8 cellular contexts compared by ENCODE assay signal in the genomic region with DNA sequence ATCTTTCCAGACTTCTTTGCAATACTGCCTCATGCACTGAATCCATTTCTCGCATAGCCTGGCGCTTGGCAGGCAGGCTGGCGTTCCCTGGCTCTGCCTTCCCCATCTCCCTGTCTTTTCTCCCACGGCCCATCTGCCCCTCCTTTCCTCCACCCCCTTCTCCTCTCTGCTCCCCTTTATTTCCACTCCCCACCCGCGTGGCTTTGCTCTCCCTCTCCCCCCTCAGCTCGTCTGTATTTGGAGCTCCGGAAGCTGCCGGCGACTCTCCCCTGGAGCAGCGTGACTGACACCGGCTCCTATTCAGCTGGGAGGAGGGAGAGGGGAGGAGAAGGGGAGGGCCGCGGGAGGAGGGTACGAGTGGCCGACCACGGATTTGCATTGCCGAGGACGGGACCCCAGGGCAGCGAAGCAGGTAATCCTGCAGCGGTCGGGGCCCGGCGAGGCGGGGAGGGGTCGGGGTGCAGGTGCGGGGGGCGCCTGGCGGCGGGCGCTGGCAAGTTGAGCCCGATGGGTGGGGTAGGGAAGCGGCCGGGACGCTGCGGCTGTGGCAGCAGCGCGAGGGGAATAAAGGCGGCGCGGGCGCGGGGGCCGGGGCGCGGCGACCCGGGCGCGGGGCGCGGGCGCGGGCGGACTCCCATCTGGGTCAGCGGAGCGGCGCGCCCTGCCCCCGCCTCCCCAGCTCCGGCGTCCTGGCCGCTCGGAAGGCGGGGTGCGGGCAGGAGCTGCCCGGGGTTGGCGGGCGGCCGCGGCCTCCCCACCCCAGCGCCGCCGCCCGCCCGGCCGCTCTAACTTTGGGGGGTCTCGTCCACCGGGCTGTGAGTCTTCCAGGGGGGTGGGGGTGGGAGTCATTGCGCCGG. TPM values are rescaled to one million over a fixed set of nuclear protein-coding genes. Genes with fewer than 3 reads are reported as not detected.
DNase-seq lines count a peak whose midpoint lies in the region; ATAC-seq and TF ChIP-seq lines count a peak whose summit lies in the region.

A gene with protein sequence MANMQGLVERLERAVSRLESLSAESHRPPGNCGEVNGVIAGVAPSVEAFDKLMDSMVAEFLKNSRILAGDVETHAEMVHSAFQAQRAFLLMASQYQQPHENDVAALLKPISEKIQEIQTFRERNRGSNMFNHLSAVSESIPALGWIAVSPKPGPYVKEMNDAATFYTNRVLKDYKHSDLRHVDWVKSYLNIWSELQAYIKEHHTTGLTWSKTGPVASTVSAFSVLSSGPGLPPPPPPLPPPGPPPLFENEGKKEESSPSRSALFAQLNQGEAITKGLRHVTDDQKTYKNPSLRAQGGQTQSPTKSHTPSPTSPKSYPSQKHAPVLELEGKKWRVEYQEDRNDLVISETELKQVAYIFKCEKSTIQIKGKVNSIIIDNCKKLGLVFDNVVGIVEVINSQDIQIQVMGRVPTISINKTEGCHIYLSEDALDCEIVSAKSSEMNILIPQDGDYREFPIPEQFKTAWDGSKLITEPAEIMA (plus strand): TSS at position 261 of the 857 bp plus-strand sequence. CDS start 27,961 bp downstream, outside the sequence.

- ATAC-seq in HG02884 (IDR thresholded peaks at IDR 0.05; ENCODE audit: unreplicated experiment), result no peak

- H3K36me3 ChIP-seq in KMS-11 (ENCODE audit: insufficient read depth), result no peaks in the 10 kb centered on the region
- H3K36me3 ChIP-seq in mucosa of rectum (ENCODE audit: control insufficient read depth in 2 of 2, insufficient read depth in 2 of 2, low read length in 2 of 2), result no peaks in the 10 kb centered on the region
- H3K36me3 ChIP-seq in urinary bladder (ENCODE audit: insufficient read depth), result no peaks in the 10 kb centered on the region

- TF ChIP-seq CTCF in KMS-11 (conservative IDR thresholded peaks at IDR 0.05; ENCODE audit: low read depth, low read length) (no peak), WI38 (IDR thresholded peaks at IDR 0.05; ENCODE audit: low read depth, low read length) (no peak)

- H3K27ac ChIP-seq in KMS-11, result no peak within 1 kb of the TSS
- peak within 1 kb of the TSS in 1 of 2 donors; percentile 50 for H3K27ac ChIP-seq in mucosa of rectum (ENCODE audit: low read depth in 2 of 2, low read length in 2 of 2)
- peak within 1 kb of the TSS; percentile 56 for H3K27ac ChIP-seq in urinary bladder (ENCODE audit: low read depth)

- H3K4me1 ChIP-seq in KMS-11 (ENCODE audit: low read depth, poor library complexity, severe bottlenecking), result peaks cover 10% of the 10 kb centered on the region
- peaks cover 0 to 8% of the 10 kb centered on the region in 2 donors for H3K4me1 ChIP-seq in mucosa of rectum (ENCODE audit: control insufficient read depth in 2 of 2, insufficient read depth in 2 of 2, low read length in 2 of 2)
- H3K4me1 ChIP-seq in urinary bladder (ENCODE audit: insufficient read depth), result no peaks in the 10 kb centered on the region

- H3K9ac ChIP-seq in KMS-11, result peak within 1 kb of the TSS; percentile 62
- peak within 1 kb of the TSS in 1 of 2 donors; percentile 56 for H3K9ac ChIP-seq in mucosa of rectum (ENCODE audit: low read depth in 1 of 2, low read length in 2 of 2)

- no peaks in the 10 kb centered on the region for H3K79me2 ChIP-seq in KMS-11 (ENCODE audit: insufficient read depth, low read depth)

- H4K20me1 ChIP-seq in KMS-11 (ENCODE audit: insufficient read depth), result no peaks in the 10 kb centered on the region

- peak within 1 kb of the TSS; percentile 72 for H3K4me2 ChIP-seq in KMS-11

- peak within 1 kb of the TSS; percentile 93 for H2AFZ ChIP-seq in KMS-11 (ENCODE audit: low read depth)

- H3K9me3 ChIP-seq in mucosa of rectum (ENCODE audit: control insufficient read depth in 2 of 2, low read length in 2 of 2), result no peaks in the 10 kb centered on the region

- peak; percentile 36 for DNase-seq in COR-L47 (lab: John Stamatoyannopoulos, UW)
- peak; percentile 57 for DNase-seq in fibroblast of peridontal ligament (ENCODE audit: extremely low read depth)
- no peak for DNase-seq in GM19238 (ENCODE audit: insufficient read length, low spot score)

- under 1% methylated on average over 76 of the region's 81 CpGs for WGBS in urinary bladder

- H3K27me3 ChIP-seq in KMS-11 (ENCODE audit: insufficient read depth, low read depth) (no peaks in the 10 kb centered on the region), mucosa of rectum (ENCODE audit: control insufficient read depth in 2 of 2, insufficient read depth in 2 of 2, low read length in 2 of 2) (no peaks in the 10 kb centered on the region)

- no peak within 1 kb of the TSS for H3K4me3 ChIP-seq in KMS-11 (IDR thresholded peaks at IDR 0.05; ENCODE audit: insufficient read depth, low read depth, low read length)
- peak within 1 kb of the TSS; percentile 74 for H3K4me3 ChIP-seq in WI38 (ENCODE audit: low read depth, low read length)
- H3K4me3 ChIP-seq in mucosa of rectum (ENCODE audit: low read length in 2 of 2), result peak within 1 kb of the TSS; percentile 72 to 74
- peak within 1 kb of the TSS; percentile 86 for H3K4me3 ChIP-seq in urinary bladder (ENCODE audit: low read depth, low read length)

RNA-seq across cellular contexts. Expression of the gene that starts here (rescaled TPM):
- total RNA-seq in urinary bladder, result 19.0 TPM
- polyA plus RNA-seq in urinary bladder, result 34.3 TPM
